In the genomic region with DNA sequence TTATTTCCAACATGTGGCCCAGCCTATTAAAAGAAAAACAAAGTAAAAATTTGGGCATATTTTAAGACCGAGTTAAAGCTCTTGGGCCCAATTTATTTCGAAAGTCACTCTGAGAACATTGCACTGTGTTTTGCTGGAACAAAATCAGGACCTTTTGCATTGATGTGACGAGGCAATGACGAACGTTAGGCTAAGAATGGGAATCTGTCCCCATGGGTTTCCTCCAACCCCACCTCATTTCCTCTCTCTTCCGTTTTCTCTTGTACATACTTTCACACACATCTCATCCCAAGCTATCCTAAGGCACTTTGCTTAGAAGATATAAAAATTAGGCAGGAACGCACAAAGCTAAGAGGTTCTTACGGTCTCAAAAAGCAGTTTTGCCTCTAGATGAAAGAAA, we compare ENCODE assay signal across 17 cellular contexts. TPM values are rescaled to one million over a fixed set of nuclear protein-coding genes. Genes with fewer than 3 reads are reported as not detected.
DNase-seq lines count a peak whose midpoint lies in the region; ATAC-seq and TF ChIP-seq lines count a peak whose summit lies in the region.
"Had no signal": no experiment of that assay in that cellular context is flagged by ENCODE, and none has a peak within 500 bp of the region (broad histone marks: within the 10 kb centered on the region; RNA-seq: fewer than 3 reads in every experiment).

No MANE protein-coding gene starts in this region.

- H3K4me1 Mint-ChIP-seq in nephron = peaks cover 21% of the 10 kb centered on the region

- H3K27me3 Mint-ChIP-seq in nephron (ENCODE audit: low read depth) = no peaks in the 10 kb centered on the region
- H3K27me3 Mint-ChIP-seq: dendritic cell treated with granulocyte-macrophage colony-stimulating factor and Interleukin-4, amounts not matched to agents 40 ng/mL and 50 ng/mL, for 4 days had no signal

- TF ChIP-seq POLR2A in adrenal gland (IDR thresholded peaks at IDR 0.05) (no peak), thyroid gland (IDR thresholded peaks at IDR 0.05) (peak in 1 of 2 donors; percentile 37)

- H3K4me3 ChIP-seq in adrenal gland = no peak overlapping the region
- no peak overlapping the region for H3K4me3 ChIP-seq in thyroid gland (replicated peaks in 1 of 3)
- H3K4me3 ChIP-seq: SJSA1 had no signal

- H3K27ac ChIP-seq in adrenal gland (peak overlapping the region in 4 of 5 donors; percentile 45 to 87 (median 63)), thyroid gland (peak overlapping the region; percentile 32 to 72 (median 64))
- H3K27ac ChIP-seq: SJSA1 had no signal

- H3K27me3 ChIP-seq in adrenal gland (no peaks in the 10 kb centered on the region), thyroid gland (no peaks in the 10 kb centered on the region)

- TF ChIP-seq CTCF in adrenal gland (IDR thresholded peaks at IDR 0.05) (no peak), nephron (IDR thresholded peaks at IDR 0.05; ENCODE audit: unreplicated experiment in 3 of 3) (no peak), thyroid gland (IDR thresholded peaks at IDR 0.05) (no peak)

- no peaks in the 10 kb centered on the region for H3K36me3 ChIP-seq in adrenal gland (replicated peaks in 1 of 2)
- no peaks in the 10 kb centered on the region for H3K36me3 ChIP-seq in thyroid gland
- H3K36me3 ChIP-seq: SJSA1 had no signal

- H3K4me1 ChIP-seq in adrenal gland (replicated peaks in 1 of 2) = peaks cover 0 to 16% of the 10 kb centered on the region in 2 donors
- peaks cover 0 to 3% of the 10 kb centered on the region in 2 donors for H3K4me1 ChIP-seq in thyroid gland
- H3K4me1 ChIP-seq: SJSA1 had no signal

- intact Hi-C loops in adrenal gland (cut with DNase I) = no loop called here
- intact Hi-C loops in thyroid gland (cut with DNase I) = no loop called here
- intact Hi-C loops in left colon (cut with DNase I, micrococcal nuclease) = no loop called here

- no peaks in the 10 kb centered on the region for H3K9me3 Mint-ChIP-seq in nephron
- H3K9me3 Mint-ChIP-seq: activated naive CD4-positive, alpha-beta T cell treated with anti-CD3 and anti-CD28 coated beads, Interleukin-2, amount 50 U/mL, for 72 hours; CD14-positive monocyte; dendritic cell treated with granulocyte-macrophage colony-stimulating factor and Interleukin-4, amounts not matched to agents 40 ng/mL and 50 ng/mL, for 4 days had no signal

- ATAC-seq in HG02840 (IDR thresholded peaks at IDR 0.05; ENCODE audit: low FRiP score, unreplicated experiment) = no peak
- ATAC-seq in GM21528 (IDR thresholded peaks at IDR 0.05; ENCODE audit: low FRiP score, unreplicated experiment) = no peak
- ATAC-seq in left colon = no peak
- ATAC-seq: activated naive CD4-positive, alpha-beta T cell treated with anti-CD3 and anti-CD28 coated beads, Interleukin-2, amount 50 U/mL, for 72 hours; stimulated activated naive CD8-positive, alpha-beta T cell treated with anti-CD3 and anti-CD28 coated beads, Interleukin-15, Interleukin-2, amounts not matched to agents 100 U/mL and 50 U/mL, for 24 hours had no signal

- peak overlapping the region in 2 of 3 experiments; percentile 11 to 18 for H3K27ac Mint-ChIP-seq in nephron
- H3K27ac Mint-ChIP-seq: activated naive CD4-positive, alpha-beta T cell treated with anti-CD3 and anti-CD28 coated beads, Interleukin-2, amount 50 U/mL, for 72 hours; CD14-positive monocyte; dendritic cell treated with granulocyte-macrophage colony-stimulating factor and Interleukin-4, amounts not matched to agents 40 ng/mL and 50 ng/mL, for 4 days had no signal

- H3K36me3 Mint-ChIP-seq in nephron (ENCODE audit: low read depth) = no peaks in the 10 kb centered on the region
- H3K36me3 Mint-ChIP-seq: activated naive CD4-positive, alpha-beta T cell treated with anti-CD3 and anti-CD28 coated beads, Interleukin-2, amount 50 U/mL, for 72 hours; CD14-positive monocyte had no signal

- H3K4me3 Mint-ChIP-seq in nephron = no peak overlapping the region
- H3K4me3 Mint-ChIP-seq: CD14-positive monocyte; dendritic cell treated with granulocyte-macrophage colony-stimulating factor and Interleukin-4, amounts not matched to agents 40 ng/mL and 50 ng/mL, for 4 days had no signal

- DNase-seq in adrenal gland = peak in 5 of 7 donors; percentile 20 to 66 (median 27)
- DNase-seq in fibroblast of the conjunctiva (ENCODE audit: low read depth) = peak; percentile 24
- DNase-seq in thyroid gland = no peak
- no peak for DNase-seq in left colon
- DNase-seq in DMS53 treated with DMSO at 0.1 percent for 48 hours (lab: John Stamatoyannopoulos, UW; ENCODE audit: unreplicated experiment) = no peak
- DNase-seq: glutamatergic neuron; NCI-H2107; occipital lobe; stimulated activated CD4-positive, alpha-beta T cell treated with anti-CD3 and anti-CD28 coated beads, Interleukin-4, amount 100 ng/mL, for 4 hours; stimulated activated naive CD8-positive, alpha-beta T cell treated with anti-CD3 and anti-CD28 coated beads, Interleukin-15, Interleukin-2, amounts not matched to agents 100 U/mL and 50 U/mL, for 24 hours had no signal

- H3K9me3 ChIP-seq in adrenal gland (replicated peaks in 1 of 3) (no peaks in the 10 kb centered on the region), thyroid gland (no peaks in the 10 kb centered on the region)
- H3K9me3 ChIP-seq: SJSA1 had no signal

- 63 to 70% (median 66%) methylated on average over 8 of the region's 8 CpGs for WGBS in adrenal gland, 4 donors
- 69 to 73% methylated on average over 8 of the region's 8 CpGs for WGBS in thyroid gland, 2 donors

RNA-seq across cellular contexts. Expression of a gene that starts 22.1 kb away (rescaled TPM):
- 100 to 1,000 TPM in 6 of 8 donors, 10 to 100 TPM in 2; 36.5 to 216 (median 134) TPM for total RNA-seq in adrenal gland
- 10 to 100 TPM; 14.0 to 54.3 (median 24.0) TPM for polyA plus RNA-seq in adrenal gland
- 100 to 1,000 TPM in 1 of 4 donors, 10 to 100 TPM in 3; 29.3 to 109 (median 60.3) TPM for total RNA-seq in thyroid gland
- total RNA-seq in left colon = 1 to 10 TPM; 6.6 to 9.6 TPM
- total RNA-seq: activated naive CD4-positive, alpha-beta T cell treated with anti-CD3 and anti-CD28 coated beads, Interleukin-2, amount 50 U/mL, for 72 hours; SJSA1 had no signal

Comparison
In these comparisons a context has a peak if more than half of its experiments do, and no peak if none do; other contexts are left out.
1. DNase-seq: peak in adrenal gland (5 of 7) and fibroblast of the conjunctiva (single experiment); none in thyroid gland (0 of 2), left colon (0 of 2) and DMS53 treated with DMSO at 0.1 percent for 48 hours (single experiment).